8 cellular contexts compared by ENCODE assay signal in the genomic region with DNA sequence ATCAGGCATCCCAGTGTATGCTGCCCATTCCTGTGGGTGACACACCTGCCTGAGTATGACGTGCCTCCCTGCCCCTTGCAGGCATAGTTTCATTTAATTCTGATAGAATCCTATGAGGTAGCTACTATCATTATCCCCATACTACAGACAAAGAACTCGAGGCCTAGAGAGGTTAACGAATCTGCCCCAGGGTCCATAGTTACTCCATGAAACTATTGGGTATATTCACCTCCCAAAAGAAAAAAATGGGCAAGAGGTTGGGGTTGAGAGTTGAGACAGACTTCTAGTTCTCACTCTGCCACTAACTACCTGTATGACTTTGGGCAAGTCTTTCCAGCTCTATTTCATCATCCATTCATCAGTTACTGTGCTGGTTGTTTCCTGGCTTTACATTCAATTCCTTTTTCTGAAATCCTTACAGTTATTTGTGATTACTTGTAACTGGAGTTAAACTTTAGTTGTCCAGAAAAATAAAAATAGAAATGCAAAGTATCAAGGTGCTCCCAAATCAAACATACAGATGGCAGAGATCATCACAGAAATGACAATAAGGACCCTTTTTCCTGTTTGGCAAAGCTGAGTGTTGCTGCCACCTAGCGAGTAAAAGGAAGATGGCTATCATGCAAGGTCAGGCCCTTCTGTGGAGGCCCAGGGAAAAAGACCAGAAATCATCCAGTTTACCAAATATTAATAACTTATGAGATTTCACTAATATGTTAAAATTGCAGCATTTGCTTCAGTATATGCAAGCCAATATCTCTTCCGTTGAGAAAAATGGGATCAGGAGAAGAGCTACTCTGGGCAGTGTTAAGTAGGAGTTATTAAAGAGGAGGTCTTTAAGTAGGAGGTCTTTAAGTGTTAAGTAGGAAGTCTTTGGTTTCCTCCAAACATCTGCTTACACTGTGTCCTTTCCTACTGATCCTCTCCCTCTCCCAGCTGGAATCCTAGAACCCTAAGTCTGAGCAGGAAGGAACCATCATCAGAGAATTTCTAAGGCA. TPM values are rescaled to one million over a fixed set of nuclear protein-coding genes. Genes with fewer than 3 reads are reported as not detected.
A peak's percentile ranks its signal among the peaks of the same experiment; 100 is the strongest.
DNase-seq lines count a peak whose midpoint lies in the region; ATAC-seq and TF ChIP-seq lines count a peak whose summit lies in the region.

No MANE protein-coding gene starts in this region.

- DNase-seq in SHP77 (lab: John Stamatoyannopoulos, UW) (peak; percentile 1 to 4), SHP77 treated with DMSO at 0.1 percent for 48 hours (lab: John Stamatoyannopoulos, UW) (no peak), NOMO-1 treated with dmso at 0.1 percent for 144 hours (lab: John Stamatoyannopoulos, UW; ENCODE audit: unreplicated experiment) (peak; percentile 10), fibroblast of villous mesenchyme (ENCODE audit: low read depth) (peak; percentile 47), renal cortical epithelial cell (ENCODE audit: low read depth) (peak; percentile 21), GOT3 (lab: John Stamatoyannopoulos, UW) (no peak)
- DNase-seq in activated T-cell treated with anti-CD3 and anti-CD28 coated beads, Interleukin-2, amount 50 U/mL, for 24 hours: peak; percentile 35

- no peaks in the 10 kb centered on the region for H3K36me3 Mint-ChIP-seq in activated T-cell treated with anti-CD3 and anti-CD28 coated beads, Interleukin-2, amount 50 U/mL, for 24 hours (ENCODE audit: low read depth)

- H3K4me3 ChIP-seq in fibroblast of villous mesenchyme (ENCODE audit: low read depth, low read length): no peak overlapping the region

- H3K9me3 Mint-ChIP-seq in activated T-cell treated with anti-CD3 and anti-CD28 coated beads, Interleukin-2, amount 50 U/mL, for 24 hours: no peaks in the 10 kb centered on the region

- no peak overlapping the region for H3K27ac Mint-ChIP-seq in activated T-cell treated with anti-CD3 and anti-CD28 coated beads, Interleukin-2, amount 50 U/mL, for 24 hours

- ATAC-seq in HG02852 (IDR thresholded peaks at IDR 0.05; ENCODE audit: unreplicated experiment): peak; percentile 90

- H3K4me3 Mint-ChIP-seq in activated T-cell treated with anti-CD3 and anti-CD28 coated beads, Interleukin-2, amount 50 U/mL, for 24 hours: no peak overlapping the region

- peaks cover 5% of the 10 kb centered on the region for H3K27me3 Mint-ChIP-seq in activated T-cell treated with anti-CD3 and anti-CD28 coated beads, Interleukin-2, amount 50 U/mL, for 24 hours

- TF ChIP-seq CTCF in fibroblast of villous mesenchyme (IDR thresholded peaks at IDR 0.05; ENCODE audit: insufficient read depth, low read depth, low read length): peak; percentile 72

- H3K4me1 Mint-ChIP-seq in activated T-cell treated with anti-CD3 and anti-CD28 coated beads, Interleukin-2, amount 50 U/mL, for 24 hours (ENCODE audit: low read depth): peaks cover 4% of the 10 kb centered on the region

RNA-seq across cellular contexts. Expression of a gene that starts 17.1 kb away (rescaled TPM):
- total RNA-seq in fibroblast of villous mesenchyme (14.5 and 19.9 TPM in 2 replicates), renal cortical epithelial cell (15.6 and 28.1 TPM in 2 replicates)

RNA-seq across cellular contexts. Expression of a gene that starts 32.4 kb away (rescaled TPM):
- total RNA-seq in fibroblast of villous mesenchyme (not detected in 2 replicates), renal cortical epithelial cell (under 0.01 TPM in 1 of 2 replicates, not detected in the other)

Comparison
In these comparisons a context has a peak if more than half of its experiments do, and no peak if none do; other contexts are left out.
1. DNase-seq: peak in SHP77 (2 of 2), NOMO-1 treated with dmso at 0.1 percent for 144 hours (single experiment), activated T-cell treated with anti-CD3 and anti-CD28 coated beads, Interleukin-2, amount 50 U/mL, for 24 hours (single experiment), fibroblast of villous mesenchyme (single experiment) and renal cortical epithelial cell (single experiment); none in SHP77 treated with DMSO at 0.1 percent for 48 hours (single experiment) and GOT3 (single experiment).